In the genomic region with DNA sequence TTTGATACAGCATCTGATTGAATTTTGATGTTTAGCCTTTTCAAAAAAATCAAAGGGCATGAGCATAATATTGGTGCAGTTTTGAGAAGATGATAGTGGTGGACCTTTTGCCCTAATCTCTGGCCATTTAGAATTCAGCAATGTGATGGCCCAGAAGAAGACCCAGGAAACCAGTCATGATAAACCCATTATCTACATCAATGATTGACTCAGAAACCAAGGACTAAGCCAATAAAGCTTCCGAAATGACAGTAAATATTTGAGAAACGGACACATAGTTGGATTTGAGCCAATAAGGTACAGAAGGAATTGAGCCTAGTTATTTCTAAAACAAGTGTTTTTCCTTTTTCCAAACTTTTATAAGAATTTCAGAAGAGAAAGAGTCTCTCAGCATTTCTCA, we compare ENCODE assay signal across 17 cellular contexts.
DNase-seq lines count a peak whose midpoint lies in the region; ATAC-seq and TF ChIP-seq lines count a peak whose summit lies in the region.
"Had no signal": no experiment of that assay in that cellular context is flagged by ENCODE, and none has a peak within 500 bp of the region (broad histone marks: within the 10 kb centered on the region; RNA-seq: fewer than 3 reads in every experiment).

No MANE protein-coding gene starts in this region.

- 34% methylated on average over 2 of the region's 2 CpGs for WGBS in liver

- TF ChIP-seq RAD21 in liver (IDR thresholded peaks at IDR 0.05) = peak in 1 of 2 donors; percentile 16

- no peak overlapping the region for H3K9ac ChIP-seq in liver (ENCODE audit: low read depth in 1 of 2, low read length in 2 of 2)
- H3K9ac ChIP-seq: BLaER1 treated with 17β-estradiol and CSF1 and Interleukin-3, amounts not matched to agents 10 nM and 100 nM had no signal

- DNase-seq in epithelial cell of proximal tubule (ENCODE audit: low read depth) (peak; percentile 3), left lobe of liver (ENCODE audit: low spot score) (no peak)
- DNase-seq in stimulated activated CD4-positive, alpha-beta T cell treated with anti-CD3 and anti-CD28 coated beads, Interleukin-2, amount 100 ng/mL, for 48 hours = no peak
- no peak for DNase-seq in activated CD4-positive, alpha-beta T cell treated with anti-CD3 and anti-CD28 coated beads, Interleukin-2, amount 50 U/mL, for 1 hour
- DNase-seq: AML-193; Caco-2; Calu3; CD4-positive, alpha-beta T cell; CD8-positive, alpha-beta T cell; DMS79 treated with DMSO at 0.1 percent for 48 hours; GF-D8 had no signal

- no peaks in the 10 kb centered on the region for H3K27me3 ChIP-seq in liver (ENCODE audit: control insufficient read depth in 4 of 4, insufficient read depth in 4 of 4, low read length in 3 of 4)
- H3K27me3 ChIP-seq: BLaER1 treated with 17β-estradiol and CSF1 and Interleukin-3, amounts not matched to agents 10 nM and 100 nM had no signal

- peak overlapping the region; percentile 38 to 43 for H3K27ac ChIP-seq in liver (ENCODE audit: low read depth in 1 of 2, low read length in 2 of 2)
- H3K27ac ChIP-seq: 22Rv1; A549; BLaER1 treated with 17β-estradiol and CSF1 and Interleukin-3, amounts not matched to agents 10 nM and 100 nM; C4-2B had no signal

- H3K36me3 ChIP-seq in liver (ENCODE audit: control insufficient read depth in 4 of 4, insufficient read depth in 3 of 4, low read depth in 1 of 4, low read length in 3 of 4) = no peaks in the 10 kb centered on the region
- H3K36me3 ChIP-seq: BLaER1 treated with 17β-estradiol and CSF1 and Interleukin-3, amounts not matched to agents 10 nM and 100 nM had no signal

- no peaks in the 10 kb centered on the region for H3K9me3 ChIP-seq in liver (ENCODE audit: control insufficient read depth in 4 of 4, low read length in 3 of 4)
- H3K9me3 ChIP-seq: A549; BLaER1 treated with 17β-estradiol and CSF1 and Interleukin-3, amounts not matched to agents 10 nM and 100 nM; Caco-2 had no signal

- H3K4me3 ChIP-seq in epithelial cell of proximal tubule (ENCODE audit: low read depth, low read length) (no peak overlapping the region), liver (ENCODE audit: low read depth in 1 of 3, low read length in 3 of 3) (no peak overlapping the region)
- H3K4me3 ChIP-seq: A549; BLaER1 treated with 17β-estradiol and CSF1 and Interleukin-3, amounts not matched to agents 10 nM and 100 nM had no signal

- ATAC-seq in left lobe of liver (peak; percentile 49), HG03442 (IDR thresholded peaks at IDR 0.05; ENCODE audit: unreplicated experiment) (no peak)
- ATAC-seq: A549; CD8-positive, alpha-beta T cell had no signal

- TF ChIP-seq CTCF in epithelial cell of proximal tubule (conservative IDR thresholded peaks at IDR 0.05; ENCODE audit: low read depth, low read length) (no peak), liver (IDR thresholded peaks at IDR 0.05; ENCODE audit: low read depth, low read length, missing input control) (no peak)

- peaks cover 2 to 35% (median 26%) of the 10 kb centered on the region in 4 donors for H3K4me1 ChIP-seq in liver (ENCODE audit: control insufficient read depth in 4 of 4, insufficient read depth in 4 of 4, low read length in 3 of 4)
- H3K4me1 ChIP-seq: A549, Caco-2 had no signal

TF ChIP-seq in liver, 16 proteins besides CTCF, POLR2A, EP300 and RAD21:
- TF ChIP-seq SP1 (IDR thresholded peaks at IDR 0.05) = peak; percentile 54
- TF ChIP-seq, protein P1, sequence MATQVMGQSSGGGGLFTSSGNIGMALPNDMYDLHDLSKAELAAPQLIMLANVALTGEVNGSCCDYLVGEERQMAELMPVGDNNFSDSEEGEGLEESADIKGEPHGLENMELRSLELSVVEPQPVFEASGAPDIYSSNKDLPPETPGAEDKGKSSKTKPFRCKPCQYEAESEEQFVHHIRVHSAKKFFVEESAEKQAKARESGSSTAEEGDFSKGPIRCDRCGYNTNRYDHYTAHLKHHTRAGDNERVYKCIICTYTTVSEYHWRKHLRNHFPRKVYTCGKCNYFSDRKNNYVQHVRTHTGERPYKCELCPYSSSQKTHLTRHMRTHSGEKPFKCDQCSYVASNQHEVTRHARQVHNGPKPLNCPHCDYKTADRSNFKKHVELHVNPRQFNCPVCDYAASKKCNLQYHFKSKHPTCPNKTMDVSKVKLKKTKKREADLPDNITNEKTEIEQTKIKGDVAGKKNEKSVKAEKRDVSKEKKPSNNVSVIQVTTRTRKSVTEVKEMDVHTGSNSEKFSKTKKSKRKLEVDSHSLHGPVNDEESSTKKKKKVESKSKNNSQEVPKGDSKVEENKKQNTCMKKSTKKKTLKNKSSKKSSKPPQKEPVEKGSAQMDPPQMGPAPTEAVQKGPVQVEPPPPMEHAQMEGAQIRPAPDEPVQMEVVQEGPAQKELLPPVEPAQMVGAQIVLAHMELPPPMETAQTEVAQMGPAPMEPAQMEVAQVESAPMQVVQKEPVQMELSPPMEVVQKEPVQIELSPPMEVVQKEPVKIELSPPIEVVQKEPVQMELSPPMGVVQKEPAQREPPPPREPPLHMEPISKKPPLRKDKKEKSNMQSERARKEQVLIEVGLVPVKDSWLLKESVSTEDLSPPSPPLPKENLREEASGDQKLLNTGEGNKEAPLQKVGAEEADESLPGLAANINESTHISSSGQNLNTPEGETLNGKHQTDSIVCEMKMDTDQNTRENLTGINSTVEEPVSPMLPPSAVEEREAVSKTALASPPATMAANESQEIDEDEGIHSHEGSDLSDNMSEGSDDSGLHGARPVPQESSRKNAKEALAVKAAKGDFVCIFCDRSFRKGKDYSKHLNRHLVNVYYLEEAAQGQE (IDR thresholded peaks at IDR 0.05) = peak; percentile 33
- TF ChIP-seq YY1 (IDR thresholded peaks at IDR 0.05) = peak; percentile 80
- TF ChIP-seq, protein P2, sequence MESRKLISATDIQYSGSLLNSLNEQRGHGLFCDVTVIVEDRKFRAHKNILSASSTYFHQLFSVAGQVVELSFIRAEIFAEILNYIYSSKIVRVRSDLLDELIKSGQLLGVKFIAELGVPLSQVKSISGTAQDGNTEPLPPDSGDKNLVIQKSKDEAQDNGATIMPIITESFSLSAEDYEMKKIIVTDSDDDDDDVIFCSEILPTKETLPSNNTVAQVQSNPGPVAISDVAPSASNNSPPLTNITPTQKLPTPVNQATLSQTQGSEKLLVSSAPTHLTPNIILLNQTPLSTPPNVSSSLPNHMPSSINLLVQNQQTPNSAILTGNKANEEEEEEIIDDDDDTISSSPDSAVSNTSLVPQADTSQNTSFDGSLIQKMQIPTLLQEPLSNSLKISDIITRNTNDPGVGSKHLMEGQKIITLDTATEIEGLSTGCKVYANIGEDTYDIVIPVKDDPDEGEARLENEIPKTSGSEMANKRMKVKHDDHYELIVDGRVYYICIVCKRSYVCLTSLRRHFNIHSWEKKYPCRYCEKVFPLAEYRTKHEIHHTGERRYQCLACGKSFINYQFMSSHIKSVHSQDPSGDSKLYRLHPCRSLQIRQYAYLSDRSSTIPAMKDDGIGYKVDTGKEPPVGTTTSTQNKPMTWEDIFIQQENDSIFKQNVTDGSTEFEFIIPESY (IDR thresholded peaks at IDR 0.05) = peak; percentile 47
- no peak for TF ChIP-seq NR2F2 (IDR thresholded peaks at IDR 0.05)
- no peak for TF ChIP-seq FOXA1 (IDR thresholded peaks at IDR 0.05)
- TF ChIP-seq EGR1 (IDR thresholded peaks at IDR 0.05; ENCODE audit: low read depth in 2 of 2) = peak in 1 of 2 donors; percentile 32
- peak; percentile 19 to 73 for TF ChIP-seq JUND (IDR thresholded peaks at IDR 0.05)
- TF ChIP-seq FOXA2 (IDR thresholded peaks at IDR 0.05) = peak; percentile 61
- TF ChIP-seq TAF1 (conservative IDR thresholded peaks at IDR 0.05) = no peak
- TF ChIP-seq, protein P3, sequence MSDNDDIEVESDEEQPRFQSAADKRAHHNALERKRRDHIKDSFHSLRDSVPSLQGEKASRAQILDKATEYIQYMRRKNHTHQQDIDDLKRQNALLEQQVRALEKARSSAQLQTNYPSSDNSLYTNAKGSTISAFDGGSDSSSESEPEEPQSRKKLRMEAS (IDR thresholded peaks at IDR 0.05) = peak; percentile 47
- peak; percentile 8 to 81 for TF ChIP-seq RXRA (IDR thresholded peaks at IDR 0.05)
- TF ChIP-seq HNF4A (conservative IDR thresholded peaks at IDR 0.05) = peak; percentile 44 to 78
